In the genomic region with DNA sequence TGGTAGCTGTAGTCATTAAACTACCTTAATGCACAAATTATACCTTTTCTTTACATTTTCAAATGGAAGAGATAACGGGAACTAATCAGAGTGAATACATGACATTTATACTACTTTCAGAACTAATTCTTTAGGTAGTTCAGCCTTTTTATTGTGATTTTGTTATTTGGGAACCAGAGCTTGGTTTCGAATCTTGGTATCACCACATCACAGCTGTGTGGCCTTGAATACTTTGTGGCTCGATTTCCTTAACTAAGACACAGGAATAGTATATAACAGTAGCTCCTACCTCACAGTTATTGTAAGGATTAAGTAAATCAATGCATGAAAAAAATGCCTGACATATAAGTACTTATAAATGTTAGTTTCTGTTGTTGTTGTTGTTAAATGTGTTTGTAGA, we compare ENCODE assay signal across 21 cellular contexts.
DNase-seq lines count a peak whose midpoint lies in the region; ATAC-seq, FAIRE-seq and TF ChIP-seq lines count a peak whose summit lies in the region.
"Had no signal": no experiment of that assay in that cellular context is flagged by ENCODE, and none has a peak within 500 bp of the region (broad histone marks: within the 10 kb centered on the region; RNA-seq: fewer than 3 reads in every experiment).

No MANE protein-coding gene starts in this region.

- TF ChIP-seq CTCF in KMS-11 (conservative IDR thresholded peaks at IDR 0.05; ENCODE audit: low read depth, low read length) (no peak), GM12878 (IDR thresholded peaks at IDR 0.05 in 2 of 3, conservative IDR thresholded peaks at IDR 0.05 in 1 of 3; ENCODE audit: control insufficient read depth in 2 of 3, extremely low read depth in 1 of 3, insufficient read depth in 1 of 3, low read depth in 3 of 3, low read length in 3 of 3) (no peak), smooth muscle cell (IDR thresholded peaks at IDR 0.05; ENCODE audit: borderline replicate concordance, insufficient read depth, poor library complexity, severe bottlenecking) (no peak), mucosa of descending colon (IDR thresholded peaks at IDR 0.05) (no peak)

- POLR2A ChIA-PET in GM12878 (lab: Charles Lee) = no interaction called here

- no peaks in the 10 kb centered on the region for H3K36me3 ChIP-seq in KMS-11 (ENCODE audit: insufficient read depth)
- H3K36me3 ChIP-seq in GM12878 (ENCODE audit: control insufficient read depth in 2 of 2, insufficient read depth in 2 of 2, low read length in 1 of 2) = no peaks in the 10 kb centered on the region
- H3K36me3 ChIP-seq in smooth muscle cell (ENCODE audit: low read depth) = no peaks in the 10 kb centered on the region
- no peaks in the 10 kb centered on the region for H3K36me3 ChIP-seq in mucosa of descending colon (ENCODE audit: low read depth)
- H3K36me3 ChIP-seq: left ventricle myocardium inferior, tibial artery had no signal

- TF ChIP-seq POLR2A in GM12878 (IDR thresholded peaks at IDR 0.05; ENCODE audit: low read depth, low read length) = no peak

- DNase-seq in GM12878 (ENCODE audit: low read depth, low spot score) (no peak), iris pigment epithelial cell (ENCODE audit: low read depth) (peak; percentile 49), smooth muscle cell (lab: John Stamatoyannopoulos, UW; ENCODE audit: unreplicated experiment) (no peak), epidermal melanocyte (ENCODE audit: insufficient read length, low spot score) (no peak), mucosa of descending colon (no peak), midbrain (lab: John Stamatoyannopoulos, UW) (no peak)
- DNase-seq: activated CD8-positive, alpha-beta memory T cell treated with anti-CD3 and anti-CD28 coated beads, Interleukin-2, amount 50 U/mL, for 48 hours; activated effector memory CD4-positive, alpha-beta T cell treated with Interleukin-2 at 50 U/mL for 16 hours; activated naive CD8-positive, alpha-beta T cell treated with anti-CD3 and anti-CD28 coated beads, Interleukin-2, amount 50 U/mL, for 24 hours; left ventricle myocardium inferior; NCI-H2081 treated with DMSO at 0.1 percent for 48 hours; NCI-H446; SIG-M5; stimulated activated CD4-positive, alpha-beta T cell treated with anti-CD3 and anti-CD28 coated beads, Interleukin-12 subunit alpha, Interleukin-12 subunit beta, amount 100 ng/mL, for 4 hours; T-helper 2 cell; tibial artery had no signal

- RAD21 ChIA-PET in GM12878 (lab: Charles Lee; ENCODE audit: unreplicated experiment) = interaction anchor here (1.1 to 1.6 kb wide), 3 partner anchors 11 to 22 kb away, joined by 3 to 4 read pairs (median 3); no protein-coding TSS in a partner anchor

- in situ Hi-C loops in GM12878 (cut with MboI) = no loop called here

- H3K9me3 ChIP-seq in GM12878 (replicated peaks; ENCODE audit: control insufficient read depth, insufficient read depth, low read length) (no peaks in the 10 kb centered on the region), smooth muscle cell (replicated peaks; ENCODE audit: low read depth) (no peaks in the 10 kb centered on the region), mucosa of descending colon (no peaks in the 10 kb centered on the region)
- H3K9me3 ChIP-seq: tibial artery had no signal

- H4K20me1 ChIP-seq in KMS-11 (ENCODE audit: insufficient read depth) (no peaks in the 10 kb centered on the region), GM12878 (ENCODE audit: control insufficient read depth, insufficient read depth) (peaks cover 2% of the 10 kb centered on the region; the same call in 1 of the 2 replicates), smooth muscle cell (ENCODE audit: low read depth) (no peaks in the 10 kb centered on the region)

- intact Hi-C loops in GM12878 (cut with micrococcal nuclease; ENCODE audit: unreplicated experiment) (no loop called here), mucosa of descending colon (cut with DNase I, micrococcal nuclease) (no loop called here)

- H3K9ac ChIP-seq in KMS-11 (no peak overlapping the region), GM12878 (ENCODE audit: control insufficient read depth, insufficient read depth, low read length) (no peak overlapping the region), smooth muscle cell (ENCODE audit: low read depth) (peak overlapping the region; percentile 52)

- peak; percentile 31 for FAIRE-seq in GM12878 (lab: Jason Lieb, UNC)
- FAIRE-seq: bronchial epithelial cell had no signal

- H3K27me3 ChIP-seq in KMS-11 (ENCODE audit: insufficient read depth, low read depth) (no peaks in the 10 kb centered on the region), GM12878 (replicated peaks in 1 of 2; ENCODE audit: control insufficient read depth in 2 of 2, insufficient read depth in 2 of 2, low read length in 1 of 2) (no peaks in the 10 kb centered on the region), smooth muscle cell (ENCODE audit: low read depth) (no peaks in the 10 kb centered on the region)
- H3K27me3 ChIP-seq: tibial artery had no signal

- H3F3A ChIP-seq in smooth muscle cell (ENCODE audit: low read depth) = no peaks in the 10 kb centered on the region

- ATAC-seq in GM12878 (no peak), mucosa of descending colon (no peak)
- ATAC-seq: activated naive CD8-positive, alpha-beta T cell treated with anti-CD3 and anti-CD28 coated beads, Interleukin-2, amount 50 U/mL, for 24 hours had no signal

- no peak for TF ChIP-seq EP300 in GM12878 (IDR thresholded peaks at IDR 0.05; ENCODE audit: borderline replicate concordance in 1 of 2, control insufficient read depth in 1 of 2, low read depth in 2 of 2, low read length in 2 of 2)

- no peak overlapping the region for H2AFZ ChIP-seq in KMS-11 (ENCODE audit: low read depth)
- no peak overlapping the region for H2AFZ ChIP-seq in GM12878 (ENCODE audit: control insufficient read depth, low read depth, low read length)
- no peak overlapping the region for H2AFZ ChIP-seq in smooth muscle cell (ENCODE audit: low read depth)
- H2AFZ ChIP-seq: GM23338 had no signal

- no peak for TF ChIP-seq RAD21 in GM12878 (IDR thresholded peaks at IDR 0.05; ENCODE audit: insufficient read depth, low read depth, low read length)

- H3K4me1 ChIP-seq in KMS-11 (ENCODE audit: low read depth, poor library complexity, severe bottlenecking) (peaks cover 17% of the 10 kb centered on the region), GM12878 (ENCODE audit: control insufficient read depth, insufficient read depth, low read length) (no peaks in the 10 kb centered on the region), smooth muscle cell (ENCODE audit: low read depth) (peaks cover 7% of the 10 kb centered on the region), mucosa of descending colon (ENCODE audit: low read depth) (no peaks in the 10 kb centered on the region)

- peak overlapping the region; percentile 17; the same call in 1 of the 2 replicates for H3K4me2 ChIP-seq in KMS-11
- H3K4me2 ChIP-seq in GM12878 (ENCODE audit: control insufficient read depth, insufficient read depth) = no peak overlapping the region
- H3K4me2 ChIP-seq in smooth muscle cell = peak overlapping the region; percentile 60
- H3K4me2 ChIP-seq: GM23338 had no signal

- CTCF ChIA-PET in GM12878 (lab: Yijun Ruan, JAX) = interaction anchor here (0.6 to 2.1 kb wide), 5 partner anchors 10 to 109 kb away, joined by 3 to 8 read pairs (median 3); no protein-coding TSS in a partner anchor

- SMC1A ChIA-PET in GM12878 (lab: Charles Lee; ENCODE audit: uncharacterized antibody, unreplicated experiment) = interaction anchor here (0.9 to 2.6 kb wide), 8 partner anchors 9 to 101 kb away, joined by 3 to 9 read pairs (median 4); no protein-coding TSS in a partner anchor

- H3K4me3 ChIP-seq in KMS-11 (IDR thresholded peaks at IDR 0.05; ENCODE audit: insufficient read depth, low read depth, low read length) = no peak overlapping the region
- H3K4me3 ChIP-seq in GM12878 = no peak overlapping the region
- H3K4me3 ChIP-seq in smooth muscle cell = no peak overlapping the region
- no peak overlapping the region for H3K4me3 ChIP-seq in mucosa of descending colon
- H3K4me3 ChIP-seq: GM23338, left ventricle myocardium inferior, tibial artery had no signal

- H3K27ac ChIP-seq in KMS-11 (peak overlapping the region; percentile 4; the same call in 1 of the 2 replicates), GM12878 (ENCODE audit: control insufficient read depth, insufficient read depth) (no peak overlapping the region), smooth muscle cell (ENCODE audit: low read depth) (peak overlapping the region; percentile 82)
- H3K27ac ChIP-seq: HL-60, left ventricle myocardium inferior, tibial artery, VCaP had no signal

- H3K79me2 ChIP-seq in KMS-11 (ENCODE audit: insufficient read depth, low read depth) (no peaks in the 10 kb centered on the region), GM12878 (ENCODE audit: control insufficient read depth, insufficient read depth, low read length) (no peaks in the 10 kb centered on the region), smooth muscle cell (ENCODE audit: low read depth) (no peaks in the 10 kb centered on the region)

- no TSS peak for BruUV-seq in GM12878 (replicated peaks; lab: Mats Ljungman, UMichigan)

- 96% methylated on average over 3 of the region's 3 CpGs for WGBS in GM12878 (ENCODE audit: insufficient coverage, insufficient replicate concordance, low lambda C conversion rate, missing lambda C conversion rate)
- WGBS in smooth muscle cell (ENCODE audit: low lambda C conversion rate) = 86% methylated on average over 3 of the region's 3 CpGs

TF ChIP-seq in GM12878, 131 proteins besides CTCF, POLR2A, EP300 and RAD21 (continues in another document):
- TF ChIP-seq GABPA (IDR thresholded peaks at IDR 0.05; ENCODE audit: low read depth) (no peak), SREBF1 (IDR thresholded peaks at IDR 0.05; ENCODE audit: low read length) (no peak), NR2C1 (IDR thresholded peaks at IDR 0.05) (no peak), KLF5 (IDR thresholded peaks at IDR 0.05; ENCODE audit: partially characterized antibody) (no peak)
- TF ChIP-seq, protein P1, sequence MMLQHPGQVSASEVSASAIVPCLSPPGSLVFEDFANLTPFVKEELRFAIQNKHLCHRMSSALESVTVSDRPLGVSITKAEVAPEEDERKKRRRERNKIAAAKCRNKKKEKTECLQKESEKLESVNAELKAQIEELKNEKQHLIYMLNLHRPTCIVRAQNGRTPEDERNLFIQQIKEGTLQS (IDR thresholded peaks at IDR 0.05; ENCODE audit: borderline replicate concordance, extremely low read depth, low read depth, low read length) = no peak
- TF ChIP-seq, protein P2, sequence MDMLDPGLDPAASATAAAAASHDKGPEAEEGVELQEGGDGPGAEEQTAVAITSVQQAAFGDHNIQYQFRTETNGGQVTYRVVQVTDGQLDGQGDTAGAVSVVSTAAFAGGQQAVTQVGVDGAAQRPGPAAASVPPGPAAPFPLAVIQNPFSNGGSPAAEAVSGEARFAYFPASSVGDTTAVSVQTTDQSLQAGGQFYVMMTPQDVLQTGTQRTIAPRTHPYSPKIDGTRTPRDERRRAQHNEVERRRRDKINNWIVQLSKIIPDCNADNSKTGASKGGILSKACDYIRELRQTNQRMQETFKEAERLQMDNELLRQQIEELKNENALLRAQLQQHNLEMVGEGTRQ (IDR thresholded peaks at IDR 0.05; ENCODE audit: borderline replicate concordance, low read depth, low read length) = no peak
